21 cellular contexts compared by ENCODE assay signal in the genomic region with DNA sequence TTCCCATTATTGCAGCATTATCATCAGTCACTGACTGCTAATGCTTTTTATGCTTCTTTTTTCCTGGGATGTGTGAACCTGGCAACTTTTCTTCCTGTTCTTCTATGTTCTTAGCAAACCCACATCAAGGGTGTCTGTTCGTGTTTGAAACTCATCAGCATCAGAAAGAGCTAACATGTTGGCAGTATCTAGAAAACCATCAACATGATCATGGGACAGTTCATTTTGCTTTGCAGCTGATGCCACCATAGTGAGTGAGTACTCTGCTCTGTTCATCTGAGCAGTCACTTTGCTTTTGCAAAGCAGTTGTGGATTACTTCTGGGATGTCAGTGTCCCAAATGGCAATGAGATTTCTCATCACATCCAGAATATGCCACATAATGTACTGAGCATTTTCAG.
"Had no signal": no experiment of that assay in that cellular context is flagged by ENCODE, and none has a peak within 500 bp of the region (broad histone marks: within the 10 kb centered on the region; RNA-seq: fewer than 3 reads in every experiment).

No MANE protein-coding gene starts in this region.

- ATAC-seq: foreskin keratinocyte; heart right ventricle; left lobe of liver; mucosa of descending colon; natural killer cell treated with Interleukin-12 subunit alpha and Interleukin-12 subunit beta and Interleukin-15 and Interleukin-18, amount 100 ng/mL, for 72 hours; right cardiac atrium had no signal

- H3K9me3 ChIP-seq: heart right ventricle, mucosa of descending colon, ovary, stomach, thyroid gland, upper lobe of left lung, vagina had no signal

- H3K4me3 Mint-ChIP-seq: endodermal cell; natural killer cell treated with Interleukin-12 subunit alpha and Interleukin-12 subunit beta and Interleukin-15 and Interleukin-18, amount 100 ng/mL, for 72 hours; neural progenitor cell had no signal

- H3K36me3 ChIP-seq: neural progenitor cell, ovary had no signal

- DNase-seq: effector CD4-positive, alpha-beta T cell; endodermal cell; erythroblast; foreskin keratinocyte; heart right ventricle; hypothalamus; kidney glomerular epithelial cell; mucosa of descending colon; nucleus accumbens; ovary; right cardiac atrium; small intestine; stimulated activated CD4-positive, alpha-beta T cell treated with anti-CD3 and anti-CD28 coated beads, Interleukin-12 subunit alpha, Interleukin-12 subunit beta, amount 100 ng/mL, for 4 hours; stomach; thyroid gland; upper lobe of left lung had no signal

- H3K27ac ChIP-seq: coronary artery, foreskin keratinocyte, neural progenitor cell, ovary, stomach, thyroid gland, upper lobe of left lung, vagina had no signal

- H3K9me3 Mint-ChIP-seq: endodermal cell; natural killer cell treated with Interleukin-12 subunit alpha and Interleukin-12 subunit beta and Interleukin-15 and Interleukin-18, amount 100 ng/mL, for 72 hours; neural progenitor cell had no signal

- H3K27ac Mint-ChIP-seq: endodermal cell; natural killer cell treated with Interleukin-12 subunit alpha and Interleukin-12 subunit beta and Interleukin-15 and Interleukin-18, amount 100 ng/mL, for 72 hours; neural progenitor cell had no signal

- H3K27me3 Mint-ChIP-seq: natural killer cell treated with Interleukin-12 subunit alpha and Interleukin-12 subunit beta and Interleukin-15 and Interleukin-18, amount 100 ng/mL, for 72 hours had no signal

- H3K4me3 ChIP-seq: coronary artery, heart right ventricle, mucosa of descending colon, neural progenitor cell, ovary, stomach, thyroid gland, upper lobe of left lung, vagina had no signal

- H3K27me3 ChIP-seq: foreskin keratinocyte, heart right ventricle, neural progenitor cell, ovary, stomach, thyroid gland, upper lobe of left lung, vagina had no signal
